27 cellular contexts compared by ENCODE assay signal in genomic region chr1:226027861-226028260, GRCh38. TPM values are rescaled to one million over a fixed set of nuclear protein-coding genes. Genes with fewer than 3 reads are reported as not detected.
DNase-seq lines count a peak whose midpoint lies in the region; ATAC-seq and TF ChIP-seq lines count a peak whose summit lies in the region.
"Had no signal": no experiment of that assay in that cellular context is flagged by ENCODE, and none has a peak within 500 bp of the region (broad histone marks: within the 10 kb centered on the region; RNA-seq: fewer than 3 reads in every experiment).

No MANE protein-coding gene starts in this region.

- no peak for TF ChIP-seq EP300 in stomach (IDR thresholded peaks at IDR 0.05)

- H3K27me3 Mint-ChIP-seq in activated T-helper 17 cell treated with anti-CD3 and anti-CD28 coated beads, Interleukin-2, amount 50 U/mL, for 72 hours = no peaks in the 10 kb centered on the region
- peaks cover 4% of the 10 kb centered on the region; the same call in 1 of the 2 replicates for H3K27me3 Mint-ChIP-seq in WTC11 (ENCODE audit: low read depth)
- H3K27me3 Mint-ChIP-seq: activated CD4-positive, alpha-beta memory T cell treated with anti-CD3 and anti-CD28 coated beads for 36 hours; activated naive CD8-positive, alpha-beta T cell treated with anti-CD3 and anti-CD28 coated beads, Interleukin-2, amount 50 U/mL, for 24 hours had no signal

- ATAC-seq in activated T-helper 17 cell treated with anti-CD3 and anti-CD28 coated beads, Interleukin-2, amount 50 U/mL, for 72 hours (replicated peaks) = no peak
- ATAC-seq in WTC11 = no peak
- ATAC-seq: activated naive CD8-positive, alpha-beta T cell treated with anti-CD3 and anti-CD28 coated beads, Interleukin-2, amount 50 U/mL, for 24 hours; gastroesophageal sphincter; lower lobe of right lung; stimulated activated naive CD8-positive, alpha-beta T cell treated with anti-CD3 and anti-CD28 coated beads, Interleukin-15, Interleukin-2, amounts not matched to agents 100 U/mL and 50 U/mL, for 24 hours had no signal

- H3K36me3 Mint-ChIP-seq in activated T-helper 17 cell treated with anti-CD3 and anti-CD28 coated beads, Interleukin-2, amount 50 U/mL, for 72 hours (ENCODE audit: low read depth) = no peaks in the 10 kb centered on the region
- H3K36me3 Mint-ChIP-seq in WTC11 = no peaks in the 10 kb centered on the region
- H3K36me3 Mint-ChIP-seq: activated CD4-positive, alpha-beta memory T cell treated with anti-CD3 and anti-CD28 coated beads for 36 hours had no signal

- no peak overlapping the region for H3K27ac Mint-ChIP-seq in activated T-helper 17 cell treated with anti-CD3 and anti-CD28 coated beads, Interleukin-2, amount 50 U/mL, for 72 hours
- H3K27ac Mint-ChIP-seq in WTC11 = no peak overlapping the region
- H3K27ac Mint-ChIP-seq: activated CD4-positive, alpha-beta memory T cell treated with anti-CD3 and anti-CD28 coated beads for 36 hours had no signal

- CTCF ChIA-PET in WTC11 (lab: Charles Lee) = interaction anchor here (1.1 to 1.5 kb wide), 2 partner anchors 37 to 65 kb away, joined by 3 to 5 read pairs; no protein-coding TSS in a partner anchor

- no peak overlapping the region for H3K4me3 ChIP-seq in astrocyte of the spinal cord (ENCODE audit: low read depth, low read length)
- H3K4me3 ChIP-seq in hepatocyte = no peak overlapping the region
- no peak overlapping the region for H3K4me3 ChIP-seq in stomach
- H3K4me3 ChIP-seq: gastroesophageal sphincter, GM23248, lower lobe of right lung, tibial artery had no signal

- WGBS in hepatocyte (ENCODE audit: low lambda C conversion rate, missing lambda C conversion rate) = 86% methylated on average over 5 of the region's 5 CpGs
- 84 to 94% (median 87%) methylated on average over 5 of the region's 5 CpGs for WGBS in stomach, 5 donors

- H3K27ac ChIP-seq in hepatocyte = peak overlapping the region; percentile 88
- H3K27ac ChIP-seq in stomach = no peak overlapping the region
- H3K27ac ChIP-seq: gastroesophageal sphincter, GM23248, lower lobe of right lung, tibial artery had no signal

- in situ Hi-C loops in astrocyte of the spinal cord (cut with HindIII; ENCODE audit: low sequenced_read_pairs) = no loop called here

- H3K9me2 ChIP-seq in hepatocyte (replicated peaks; ENCODE audit: insufficient read depth) = no peaks in the 10 kb centered on the region

- no peaks in the 10 kb centered on the region for H3K79me2 ChIP-seq in hepatocyte

- no peak overlapping the region for H3K4me2 ChIP-seq in hepatocyte

- H3K9me3 ChIP-seq in hepatocyte (ENCODE audit: low read depth) (no peaks in the 10 kb centered on the region), stomach (no peaks in the 10 kb centered on the region)
- H3K9me3 ChIP-seq: Caco-2, gastroesophageal sphincter, lower lobe of right lung, tibial artery had no signal

- H3K27me3 ChIP-seq in hepatocyte (no peaks in the 10 kb centered on the region), stomach (no peaks in the 10 kb centered on the region)
- H3K27me3 ChIP-seq: gastroesophageal sphincter had no signal

- peak; percentile 29 for DNase-seq in NCI-H2107 treated with DMSO at 0.1 percent for 48 hours (lab: John Stamatoyannopoulos, UW; ENCODE audit: unreplicated experiment)
- no peak for DNase-seq in NCI-H2107 (lab: John Stamatoyannopoulos, UW)
- DNase-seq in astrocyte of the spinal cord (ENCODE audit: low read depth, low spot score) = peak; percentile 5
- no peak for DNase-seq in hepatocyte (ENCODE audit: low spot score)
- DNase-seq in stomach = peak; percentile 29
- no peak for DNase-seq in GM10266 (ENCODE audit: extremely low spot score)
- DNase-seq in WTC11 (ENCODE audit: low spot score) = no peak
- DNase-seq: 8988T; activated CD4-positive, alpha-beta memory T cell treated with anti-CD3 and anti-CD28 coated beads for 36 hours; activated effector memory CD4-positive, alpha-beta T cell treated with Interleukin-2 at 50 U/mL for 16 hours; activated naive CD8-positive, alpha-beta T cell treated with anti-CD3 and anti-CD28 coated beads, Interleukin-2, amount 50 U/mL, for 24 hours; Caco-2; DND-41; GM23248; islet precursor cell; lower lobe of right lung; NCI-H1105 treated with DMSO at 0.1 percent for 48 hours; NCI-H2171 treated with DMSO at 0.1 percent for 48 hours; NCI-H82; nucleus accumbens; Right ventricle myocardium superior; stimulated activated CD4-positive, alpha-beta T cell treated with anti-CD3 and anti-CD28 coated beads, Interleukin-2, amount 100 ng/mL, for 48 hours; stimulated activated naive CD8-positive, alpha-beta T cell treated with anti-CD3 and anti-CD28 coated beads, Interleukin-15, Interleukin-2, amounts not matched to agents 100 U/mL and 50 U/mL, for 24 hours; T1000; tibial artery had no signal

- H3K4me1 Mint-ChIP-seq in activated T-helper 17 cell treated with anti-CD3 and anti-CD28 coated beads, Interleukin-2, amount 50 U/mL, for 72 hours = no peaks in the 10 kb centered on the region
- H3K4me1 Mint-ChIP-seq in WTC11 = no peaks in the 10 kb centered on the region

- TF ChIP-seq POLR2A in stomach (IDR thresholded peaks at IDR 0.05) = no peak

- no peaks in the 10 kb centered on the region for H4K20me1 ChIP-seq in hepatocyte (ENCODE audit: insufficient read depth, poor library complexity, severe bottlenecking)

- H3K4me1 ChIP-seq in hepatocyte (ENCODE audit: insufficient read depth) = peaks cover 4% of the 10 kb centered on the region
- H3K4me1 ChIP-seq in stomach = peaks cover 0 to 19% (median 0%) of the 10 kb centered on the region in 4 donors
- H3K4me1 ChIP-seq: gastroesophageal sphincter, tibial artery had no signal

- H2AFZ ChIP-seq in hepatocyte = no peak overlapping the region
- H2AFZ ChIP-seq: GM23248 had no signal

- TF ChIP-seq CTCF in astrocyte of the spinal cord (IDR thresholded peaks at IDR 0.05; ENCODE audit: low read depth, low read length) (no peak), hepatocyte (IDR thresholded peaks at IDR 0.05; ENCODE audit: poor library complexity) (no peak), stomach (IDR thresholded peaks at IDR 0.05) (no peak), GM10266 (IDR thresholded peaks at IDR 0.05; ENCODE audit: control insufficient read depth, insufficient read depth, low read depth, missing control alignments) (no peak), WTC11 (IDR thresholded peaks at IDR 0.05) (no peak)

- H3K36me3 ChIP-seq in hepatocyte (replicated peaks; ENCODE audit: insufficient read depth, low read depth) = no peaks in the 10 kb centered on the region
- no peaks in the 10 kb centered on the region for H3K36me3 ChIP-seq in stomach
- H3K36me3 ChIP-seq: gastroesophageal sphincter, lower lobe of right lung, tibial artery had no signal

- intact Hi-C loops in stomach (cut with DNase I; ENCODE audit: low total_unique reads) = no loop called here

- no peaks in the 10 kb centered on the region for H3K9me3 Mint-ChIP-seq in activated T-helper 17 cell treated with anti-CD3 and anti-CD28 coated beads, Interleukin-2, amount 50 U/mL, for 72 hours
- no peaks in the 10 kb centered on the region for H3K9me3 Mint-ChIP-seq in WTC11
- H3K9me3 Mint-ChIP-seq: activated CD4-positive, alpha-beta memory T cell treated with anti-CD3 and anti-CD28 coated beads for 36 hours; activated naive CD8-positive, alpha-beta T cell treated with anti-CD3 and anti-CD28 coated beads, Interleukin-2, amount 50 U/mL, for 24 hours had no signal

- H3K4me3 Mint-ChIP-seq in activated T-helper 17 cell treated with anti-CD3 and anti-CD28 coated beads, Interleukin-2, amount 50 U/mL, for 72 hours = no peak overlapping the region
- H3K4me3 Mint-ChIP-seq in WTC11 = no peak overlapping the region
- H3K4me3 Mint-ChIP-seq: activated CD4-positive, alpha-beta memory T cell treated with anti-CD3 and anti-CD28 coated beads for 36 hours; activated naive CD8-positive, alpha-beta T cell treated with anti-CD3 and anti-CD28 coated beads, Interleukin-2, amount 50 U/mL, for 24 hours had no signal

- POLR2A ChIA-PET in WTC11 (lab: Charles Lee) = no interaction called here

TF ChIP-seq in WTC11, 78 proteins besides CTCF, POLR2A, EP300 and RAD21:
- TF ChIP-seq RELA (CRISPR knock-in tag; IDR thresholded peaks at IDR 0.05; ENCODE audit: borderline replicate concordance) = no peak
- TF ChIP-seq, protein P1, sequence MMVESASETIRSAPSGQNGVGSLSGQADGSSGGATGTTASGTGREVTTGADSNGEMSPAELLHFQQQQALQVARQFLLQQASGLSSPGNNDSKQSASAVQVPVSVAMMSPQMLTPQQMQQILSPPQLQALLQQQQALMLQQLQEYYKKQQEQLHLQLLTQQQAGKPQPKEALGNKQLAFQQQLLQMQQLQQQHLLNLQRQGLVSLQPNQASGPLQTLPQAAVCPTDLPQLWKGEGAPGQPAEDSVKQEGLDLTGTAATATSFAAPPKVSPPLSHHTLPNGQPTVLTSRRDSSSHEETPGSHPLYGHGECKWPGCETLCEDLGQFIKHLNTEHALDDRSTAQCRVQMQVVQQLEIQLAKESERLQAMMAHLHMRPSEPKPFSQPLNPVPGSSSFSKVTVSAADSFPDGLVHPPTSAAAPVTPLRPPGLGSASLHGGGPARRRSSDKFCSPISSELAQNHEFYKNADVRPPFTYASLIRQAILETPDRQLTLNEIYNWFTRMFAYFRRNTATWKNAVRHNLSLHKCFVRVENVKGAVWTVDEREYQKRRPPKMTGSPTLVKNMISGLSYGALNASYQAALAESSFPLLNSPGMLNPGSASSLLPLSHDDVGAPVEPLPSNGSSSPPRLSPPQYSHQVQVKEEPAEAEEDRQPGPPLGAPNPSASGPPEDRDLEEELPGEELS (CRISPR knock-in tag; IDR thresholded peaks at IDR 0.05) = no peak
- no peak for TF ChIP-seq ZNF416 (CRISPR knock-in tag; IDR thresholded peaks at IDR 0.05)
- no peak for TF ChIP-seq SOX15 (CRISPR knock-in tag; IDR thresholded peaks at IDR 0.05)

RNA-seq across cellular contexts. Expression of gene SDE2, which starts 28.7 kb away (rescaled TPM):
- total RNA-seq in hepatocyte = 24.2 and 27.3 TPM in 2 replicates
- polyA plus RNA-seq in hepatocyte = 14.0 and 14.6 TPM in 2 replicates
- total RNA-seq in stomach = 10 to 100 TPM in 2 of 5 donors, 1 to 10 TPM in 3; 4.0 to 40.2 (median 9.0) TPM
- 1 to 10 TPM; 4.9 to 7.6 (median 7.6) TPM for polyA plus RNA-seq in stomach
- 10 to 100 TPM; 16.1 to 18.0 TPM for total RNA-seq in activated T-helper 17 cell treated with anti-CD3 and anti-CD28 coated beads, Interleukin-2, amount 50 U/mL, for 72 hours
- 13.5 to 17.2 TPM (median 14.6 TPM) in 3 replicates for total RNA-seq in WTC11 (2021)

RNA-seq across cellular contexts. Expression of gene H3-3A, which starts 34.7 kb away (rescaled TPM):
- total RNA-seq in hepatocyte (617 and 722 TPM in 2 replicates), stomach (100 to 1,000 TPM in 3 of 5 donors, 10 to 100 TPM in 2; 30.7 to 541 (median 237) TPM), WTC11 (2021) (894 to 987 TPM (median 963 TPM) in 3 replicates)
- polyA plus RNA-seq in hepatocyte (528 and 543 TPM in 2 replicates), stomach (100 to 1,000 TPM; 754 to 995 (median 822) TPM)
- total RNA-seq in activated T-helper 17 cell treated with anti-CD3 and anti-CD28 coated beads, Interleukin-2, amount 50 U/mL, for 72 hours = 100 to 1,000 TPM; 222 to 316 TPM

Comparison
In these comparisons a context has a peak if more than half of its experiments do, and no peak if none do; other contexts are left out.
1. DNase-seq: peak in NCI-H2107 treated with DMSO at 0.1 percent for 48 hours (single experiment), astrocyte of the spinal cord (single experiment) and stomach (single experiment); none in NCI-H2107 (single experiment), hepatocyte (single experiment), GM10266 (single experiment) and WTC11 (single experiment).